8 cellular contexts compared by ENCODE assay signal in the genomic region with DNA sequence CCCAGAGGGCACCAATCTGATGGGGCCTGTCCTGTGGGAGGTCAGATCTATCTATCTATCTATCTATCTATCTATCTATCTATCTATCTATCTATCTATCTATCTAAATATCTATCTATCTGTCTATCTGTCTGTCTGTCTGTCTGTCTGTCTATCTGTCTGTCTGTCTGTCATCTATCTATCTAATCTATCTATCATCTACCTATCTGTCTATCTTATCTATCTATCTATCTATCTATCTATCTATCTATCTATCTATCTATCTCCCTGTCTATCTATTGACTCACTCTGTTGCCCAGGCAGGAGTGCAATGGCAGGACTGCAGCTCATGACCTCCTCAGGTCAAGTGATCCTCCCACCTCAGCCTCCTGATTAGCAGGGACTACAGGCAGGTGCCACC.
"Had no signal": no experiment of that assay in that cellular context is flagged by ENCODE, and none has a peak within 500 bp of the region (broad histone marks: within the 10 kb centered on the region; RNA-seq: fewer than 3 reads in every experiment).

No MANE protein-coding gene starts in this region.

- DNase-seq: GDM1, GF-D8 had no signal

- FAIRE-seq: G401.6, GM12878, GM12891, GM12892, GM18507, GM19239 had no signal

- ATAC-seq: GM12878 had no signal

- H3K4me3 ChIP-seq: GM12878 had no signal
